In genomic region chr5:55418994-55419991, GRCh38 we compare ENCODE assay signal across 9 cellular contexts.
DNase-seq lines count a peak whose midpoint lies in the region; ATAC-seq and TF ChIP-seq lines count a peak whose summit lies in the region.
"Had no signal": no experiment of that assay in that cellular context is flagged by ENCODE, and none has a peak within 500 bp of the region (broad histone marks: within the 10 kb centered on the region; RNA-seq: fewer than 3 reads in every experiment).

No MANE protein-coding gene starts in this region.

- H3K4me3 ChIP-seq in AG10803 (ENCODE audit: low read length) (no peak overlapping the region), HEK293 (ENCODE audit: low read depth, low read length) (no peak overlapping the region), muscle layer of colon (ENCODE audit: low read depth in 1 of 2, low read length in 2 of 2) (no peak overlapping the region)

- H3K27ac ChIP-seq in HEK293 (ENCODE audit: extremely low read depth, low read depth, low read length) (no peak overlapping the region), muscle layer of colon (ENCODE audit: low read depth, low read length) (peak overlapping the region; percentile 54)

- H3K4me1 Mint-ChIP-seq in chondrocyte (ENCODE audit: low read depth) = peaks cover 58% of the 10 kb centered on the region
- no peaks in the 10 kb centered on the region for H3K4me1 Mint-ChIP-seq in MCF 10A (ENCODE audit: insufficient read depth, unreplicated experiment)

- BruUV-seq in MCF 10A (replicated peaks; lab: Mats Ljungman, UMichigan) = no TSS peak

- intact Hi-C loops in MCF 10A (cut with micrococcal nuclease) = no loop called here

- peak overlapping the region; percentile 6 for H3K4me3 Mint-ChIP-seq in chondrocyte (ENCODE audit: unreplicated experiment)
- no peak overlapping the region for H3K4me3 Mint-ChIP-seq in MCF 10A (ENCODE audit: unreplicated experiment)

- no peaks in the 10 kb centered on the region for H3K9me3 ChIP-seq in HEK293 (ENCODE audit: control insufficient read depth, insufficient read depth, low read depth, low read length)
- no peaks in the 10 kb centered on the region for H3K9me3 ChIP-seq in muscle layer of colon (ENCODE audit: low read length)

- peaks cover 21% of the 10 kb centered on the region for H3K36me3 Mint-ChIP-seq in chondrocyte (ENCODE audit: low read depth)
- H3K36me3 Mint-ChIP-seq in MCF 10A (ENCODE audit: insufficient read depth, unreplicated experiment) = peaks cover 63% of the 10 kb centered on the region

- H3K36me3 ChIP-seq in HEK293 (ENCODE audit: control insufficient read depth in 2 of 2, insufficient read depth in 1 of 2, low read length in 2 of 2) = peaks cover 30 to 46% of the 10 kb centered on the region in 2 experiments
- H3K36me3 ChIP-seq in muscle layer of colon (ENCODE audit: insufficient read depth, low read length) = peaks cover 17% of the 10 kb centered on the region

- peak overlapping the region; percentile 84 for H3K27ac Mint-ChIP-seq in chondrocyte (ENCODE audit: unreplicated experiment)
- no peak overlapping the region for H3K27ac Mint-ChIP-seq in MCF 10A (ENCODE audit: low read depth, unreplicated experiment)
- H3K27ac Mint-ChIP-seq: stimulated activated effector memory CD8-positive, alpha-beta T cell treated with anti-CD3 and anti-CD28 coated beads, Interleukin-12 subunit alpha, Interleukin-12 subunit beta, amount 100 ng/mL, for 72 hours had no signal

- CTCF ChIA-PET in HEK293 (lab: Yijun Ruan, JAX) = interaction anchor here (0.6 to 1.1 kb wide), 4 partner anchors 13 to 273 kb away, joined by 3 to 5 read pairs (median 3); no protein-coding TSS in a partner anchor
- CTCF ChIA-PET in MCF 10A (lab: Yijun Ruan, JAX) = interaction anchor here (0.6 to 3.2 kb wide), 5 partner anchors 13 to 273 kb away, joined by 3 to 12 read pairs (median 4); no protein-coding TSS in a partner anchor

- no peaks in the 10 kb centered on the region for H3K27me3 ChIP-seq in muscle layer of colon (ENCODE audit: control insufficient read depth in 1 of 2, insufficient read depth in 2 of 2, low read length in 2 of 2)

- no peaks in the 10 kb centered on the region; the same call in 1 of the 2 replicates for H3K4me1 ChIP-seq in HEK293 (ENCODE audit: control insufficient read depth, insufficient read depth, low read length)
- H3K4me1 ChIP-seq in muscle layer of colon (ENCODE audit: insufficient read depth, low read length) = peaks cover 49% of the 10 kb centered on the region

- DNase-seq in AG10803 (ENCODE audit: low read depth) = peak; percentile 96
- DNase-seq in chondrocyte (ENCODE audit: low spot score) = no peak
- DNase-seq in T-helper 2 cell = no peak
- DNase-seq in MCF 10A (ENCODE audit: unreplicated experiment) = no peak

- TF ChIP-seq CTCF in AG10803 (conservative IDR thresholded peaks at IDR 0.05; ENCODE audit: low read length) = no peak
- no peak for TF ChIP-seq CTCF in HEK293 (tag by site-specific recombination; IDR thresholded peaks at IDR 0.05)
- peak; percentile 14 for TF ChIP-seq CTCF in chondrocyte (IDR thresholded peaks at IDR 0.05)
- no peak for TF ChIP-seq CTCF in MCF 10A (IDR thresholded peaks at IDR 0.05; ENCODE audit: unreplicated experiment)

- POLR2A ChIA-PET in HEK293 (lab: Yijun Ruan, JAX) = no interaction called here
- POLR2A ChIA-PET in MCF 10A (lab: Yijun Ruan, JAX) = interaction anchor here (0.9 kb wide), 1 partner anchor 36 kb away, joined by 4 read pairs; no protein-coding TSS in a partner anchor

- no peaks in the 10 kb centered on the region for H3K27me3 Mint-ChIP-seq in chondrocyte (ENCODE audit: low read depth)
- H3K27me3 Mint-ChIP-seq in MCF 10A (ENCODE audit: insufficient read depth, unreplicated experiment) = no peaks in the 10 kb centered on the region

- no peaks in the 10 kb centered on the region for H3K9me3 Mint-ChIP-seq in chondrocyte (ENCODE audit: low read depth)
- no peaks in the 10 kb centered on the region for H3K9me3 Mint-ChIP-seq in MCF 10A (ENCODE audit: unreplicated experiment)
- H3K9me3 Mint-ChIP-seq: stimulated activated effector memory CD8-positive, alpha-beta T cell treated with anti-CD3 and anti-CD28 coated beads, Interleukin-12 subunit alpha, Interleukin-12 subunit beta, amount 100 ng/mL, for 72 hours had no signal

- ATAC-seq in HG03565 (IDR thresholded peaks at IDR 0.05; ENCODE audit: unreplicated experiment) (no peak), HG03439 (IDR thresholded peaks at IDR 0.05; ENCODE audit: unreplicated experiment) (no peak)
- ATAC-seq: stimulated activated effector memory CD8-positive, alpha-beta T cell treated with anti-CD3 and anti-CD28 coated beads, Interleukin-12 subunit alpha, Interleukin-12 subunit beta, amount 100 ng/mL, for 72 hours had no signal

- no peak overlapping the region for H3K9ac ChIP-seq in muscle layer of colon (ENCODE audit: low read length)

TF ChIP-seq in HEK293, 187 proteins besides CTCF, POLR2A, EP300 and RAD21:
- 0 out of 2 replicates have a peak, but pooled peaks have one; percentile 19 for TF ChIP-seq PRDM6 (tag by site-specific recombination; IDR thresholded peaks at IDR 0.05)
- no peak for TF ChIP-seq ZFP69B (tag by site-specific recombination; IDR thresholded peaks at IDR 0.05)
- TF ChIP-seq ZSCAN18 (tag by site-specific recombination; IDR thresholded peaks at IDR 0.05) = no peak
